Comparison of ENCODE assay signal across 8 cellular contexts in the genomic region with DNA sequence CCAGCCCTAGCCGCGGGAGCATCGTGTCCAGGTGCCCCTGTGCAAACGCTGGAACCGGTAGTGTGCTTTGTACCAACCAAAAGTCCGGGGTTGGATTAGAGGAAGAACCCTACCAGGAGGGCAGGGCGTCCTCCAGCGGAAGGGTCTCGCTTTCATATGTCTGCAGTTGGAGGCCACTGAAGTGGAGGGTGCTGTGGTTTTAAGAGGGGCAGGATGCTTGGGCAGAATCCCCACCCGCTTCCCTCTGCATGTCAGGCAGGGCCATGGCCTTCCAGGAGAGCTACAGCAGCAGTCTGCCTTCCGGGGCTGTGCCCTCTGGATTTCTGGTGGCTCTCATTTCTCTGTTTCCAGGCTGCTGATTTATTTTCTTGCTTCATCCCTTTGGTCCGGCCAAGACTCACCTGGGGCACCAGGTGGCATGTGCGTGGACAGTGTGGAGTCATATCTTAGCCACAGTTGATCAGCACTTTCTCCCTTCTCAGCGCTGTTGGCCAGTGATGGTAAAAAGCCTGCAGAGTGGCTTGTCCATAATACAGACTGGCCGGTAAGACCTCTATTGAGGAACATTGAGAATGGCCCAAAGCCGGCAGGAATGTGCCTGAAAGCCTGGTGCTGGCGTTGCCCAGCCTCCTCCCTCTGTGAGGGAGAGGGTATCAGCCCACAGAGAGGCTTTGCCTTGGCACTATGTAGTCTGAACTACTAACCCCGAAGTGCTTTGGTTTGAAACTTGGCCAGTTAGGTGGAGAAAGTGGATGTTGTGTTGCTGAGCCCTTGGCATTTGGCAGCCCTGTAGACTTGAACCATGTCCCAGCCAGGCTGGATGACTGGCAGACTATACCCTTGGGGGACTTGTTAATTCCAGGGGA. TPM values are rescaled to one million over a fixed set of nuclear protein-coding genes. Genes with fewer than 3 reads are reported as not detected.
A peak's percentile ranks its signal among the peaks of the same experiment; 100 is the strongest.
DNase-seq lines count a peak whose midpoint lies in the region; ATAC-seq lines count a peak whose summit lies in the region.

No MANE protein-coding gene starts in this region.

- peaks cover 63% of the 10 kb centered on the region for H3K27me3 Mint-ChIP-seq in T-helper 1 cell treated with Interleukin-12 subunit alpha and Interleukin-12 subunit beta and Interleukin-4 antibody, amounts not matched to agents 30 μg/mL and 1 μg/mL, for 36 hours (ENCODE audit: low read depth)
- H3K27me3 Mint-ChIP-seq in activated naive CD8-positive, alpha-beta T cell treated with anti-CD3 and anti-CD28 coated beads for 36 hours = peaks cover 83% of the 10 kb centered on the region

- H3K27ac ChIP-seq in subcutaneous abdominal adipose tissue (ENCODE audit: low read depth, low read length) = no peak overlapping the region

- peaks cover 3% of the 10 kb centered on the region for H3K9me3 ChIP-seq in iPS-18c (ENCODE audit: control insufficient read depth, insufficient read depth, low read length)
- H3K9me3 ChIP-seq in subcutaneous abdominal adipose tissue (ENCODE audit: control insufficient read depth in 5 of 5, low read length in 5 of 5) = peaks cover 0 to 7% (median 3%) of the 10 kb centered on the region in 5 donors

- H3K36me3 ChIP-seq in subcutaneous abdominal adipose tissue (ENCODE audit: control insufficient read depth in 5 of 5, insufficient read depth in 5 of 5, low read length in 5 of 5) = no peaks in the 10 kb centered on the region

- H3K9ac ChIP-seq in subcutaneous abdominal adipose tissue (ENCODE audit: low read length in 5 of 5) = peak overlapping the region in 4 of 5 donors; percentile 5 to 69 (median 20)

- H3K9me3 Mint-ChIP-seq in T-helper 1 cell treated with Interleukin-12 subunit alpha and Interleukin-12 subunit beta and Interleukin-4 antibody, amounts not matched to agents 30 μg/mL and 1 μg/mL, for 36 hours = no peaks in the 10 kb centered on the region
- H3K9me3 Mint-ChIP-seq in activated naive CD8-positive, alpha-beta T cell treated with anti-CD3 and anti-CD28 coated beads for 36 hours = no peaks in the 10 kb centered on the region

- DNase-seq in T-helper 1 cell (no peak), UCSD-AML1 (lab: John Stamatoyannopoulos, UW; ENCODE audit: unreplicated experiment) (no peak)
- no peak for DNase-seq in activated naive CD8-positive, alpha-beta T cell treated with anti-CD3 and anti-CD28 coated beads for 36 hours

- H3K4me3 Mint-ChIP-seq in T-helper 1 cell treated with Interleukin-12 subunit alpha and Interleukin-12 subunit beta and Interleukin-4 antibody, amounts not matched to agents 30 μg/mL and 1 μg/mL, for 36 hours = peak overlapping the region; percentile 16
- H3K4me3 Mint-ChIP-seq in activated naive CD8-positive, alpha-beta T cell treated with anti-CD3 and anti-CD28 coated beads for 36 hours = peak overlapping the region; percentile 24

- H3K4me3 ChIP-seq in iPS-18c (ENCODE audit: insufficient read depth, low read depth, low read length) (peak overlapping the region; percentile 64), subcutaneous abdominal adipose tissue (ENCODE audit: low read depth in 1 of 5, low read length in 5 of 5) (peak overlapping the region; percentile 70 to 76 (median 71))

- no peaks in the 10 kb centered on the region for H3K36me3 Mint-ChIP-seq in T-helper 1 cell treated with Interleukin-12 subunit alpha and Interleukin-12 subunit beta and Interleukin-4 antibody, amounts not matched to agents 30 μg/mL and 1 μg/mL, for 36 hours (ENCODE audit: low read depth)
- H3K36me3 Mint-ChIP-seq in activated naive CD8-positive, alpha-beta T cell treated with anti-CD3 and anti-CD28 coated beads for 36 hours = no peaks in the 10 kb centered on the region

- H3K27me3 ChIP-seq in subcutaneous abdominal adipose tissue (ENCODE audit: control insufficient read depth in 5 of 5, insufficient read depth in 4 of 5, low read length in 5 of 5) = no peaks in the 10 kb centered on the region

- no peak overlapping the region for H3K27ac Mint-ChIP-seq in T-helper 1 cell treated with Interleukin-12 subunit alpha and Interleukin-12 subunit beta and Interleukin-4 antibody, amounts not matched to agents 30 μg/mL and 1 μg/mL, for 36 hours
- H3K27ac Mint-ChIP-seq in activated naive CD8-positive, alpha-beta T cell treated with anti-CD3 and anti-CD28 coated beads for 36 hours = no peak overlapping the region

- no peak for ATAC-seq in HG02981 (IDR thresholded peaks at IDR 0.05; ENCODE audit: unreplicated experiment)
- no peak for ATAC-seq in HG02678 (IDR thresholded peaks at IDR 0.05; ENCODE audit: unreplicated experiment)

- H3K4me1 ChIP-seq in subcutaneous abdominal adipose tissue (ENCODE audit: control insufficient read depth in 5 of 5, insufficient read depth in 5 of 5, low read length in 5 of 5) = peaks cover 2 to 35% (median 29%) of the 10 kb centered on the region in 5 donors

- peaks cover 7% of the 10 kb centered on the region for H3K4me1 Mint-ChIP-seq in T-helper 1 cell treated with Interleukin-12 subunit alpha and Interleukin-12 subunit beta and Interleukin-4 antibody, amounts not matched to agents 30 μg/mL and 1 μg/mL, for 36 hours (ENCODE audit: low read depth)
- peaks cover 5% of the 10 kb centered on the region for H3K4me1 Mint-ChIP-seq in activated naive CD8-positive, alpha-beta T cell treated with anti-CD3 and anti-CD28 coated beads for 36 hours

RNA-seq across cellular contexts. Expression of gene AGAP1, which starts 1.8 kb away (rescaled TPM):
- total RNA-seq in activated naive CD8-positive, alpha-beta T cell treated with anti-CD3 and anti-CD28 coated beads for 36 hours = 1 to 10 TPM in 1 of 2 experiments, under 1 TPM in 1; 0.89 to 1.4 TPM
